ENCODE assay signal across 8 cellular contexts in the genomic region with DNA sequence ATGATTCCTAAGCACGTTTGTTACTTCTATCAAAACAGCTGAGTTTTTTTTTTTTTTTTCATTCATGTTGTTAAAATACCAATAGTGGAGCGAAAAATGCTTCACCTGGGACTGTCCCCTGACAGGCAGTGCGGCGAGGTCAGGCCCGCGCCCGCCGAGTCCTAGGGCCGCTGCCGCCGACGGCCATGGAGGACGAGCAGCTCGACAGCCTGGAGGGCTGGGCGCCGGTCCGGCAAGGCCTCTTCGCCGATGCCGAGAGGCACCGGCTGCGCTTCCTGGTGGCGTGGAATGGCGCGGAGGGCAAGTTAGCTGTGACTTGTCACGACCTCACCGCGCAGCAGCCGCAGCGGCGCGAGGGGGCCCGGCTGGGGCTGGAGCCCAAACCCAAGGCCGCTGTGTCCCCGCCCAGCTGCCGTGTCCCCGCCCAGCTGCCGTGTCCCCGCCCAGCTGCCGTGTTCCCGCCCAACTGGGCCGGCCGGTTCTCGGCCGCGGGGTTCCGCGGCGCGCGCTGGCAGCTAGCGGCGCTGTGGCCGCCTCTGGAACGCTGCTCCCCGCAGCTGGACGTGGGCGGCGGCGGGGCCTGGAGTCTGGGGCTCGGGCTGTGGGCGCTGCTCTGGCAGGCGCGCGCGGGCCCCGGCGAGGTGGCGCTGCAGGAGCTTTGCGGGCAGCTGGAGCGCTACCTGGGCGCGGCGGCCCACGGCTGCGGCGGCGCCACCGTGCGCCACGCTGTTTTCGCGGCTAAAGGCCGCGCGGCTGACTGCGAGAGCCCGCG. TPM values are rescaled to one million over a fixed set of nuclear protein-coding genes. Genes with fewer than 3 reads are reported as not detected.
DNase-seq lines count a peak whose midpoint lies in the region; ATAC-seq and TF ChIP-seq lines count a peak whose summit lies in the region.
"Not testable (repeated sequence)": the region's sequence is repeated elsewhere in the genome, so short reads cannot be mapped to it uniquely, and the experiment has no call there.

No MANE protein-coding gene starts in this region.

- H3K4me3 ChIP-seq in BJ (ENCODE audit: low read depth, low read length), result peak overlapping the region; percentile 19; the same call in 1 of the 2 replicates
- H3K4me3 ChIP-seq in RWPE2 (ENCODE audit: severe bottlenecking), result peak overlapping the region; percentile 33
- H3K4me3 ChIP-seq in esophagus muscularis mucosa, result peak overlapping the region; percentile 51 to 60 (median 56)
- peak overlapping the region; percentile 33 for H3K4me3 ChIP-seq in neuron (ENCODE audit: low read length)

- not testable (repeated sequence) for H3K27me3 Mint-ChIP-seq in activated T-cell treated with anti-CD3 and anti-CD28 coated beads, Interleukin-2, amount 50 U/mL, for 4 hours (ENCODE audit: low read depth)

- H3K9me3 Mint-ChIP-seq in activated T-cell treated with anti-CD3 and anti-CD28 coated beads, Interleukin-2, amount 50 U/mL, for 4 hours, result not testable (repeated sequence)

- CTCF ChIA-PET in BJ (lab: Yijun Ruan, JAX), result not testable (repeated sequence)

- TF ChIP-seq EP300 in esophagus muscularis mucosa (IDR thresholded peaks at IDR 0.05), result not testable (repeated sequence)

- not testable (repeated sequence) for H3K4me1 ChIP-seq in RWPE2 (ENCODE audit: insufficient read depth, poor library complexity, severe bottlenecking); esophagus muscularis mucosa; neuron (ENCODE audit: insufficient read depth, low read length)

- intact Hi-C loops in esophagus muscularis mucosa (cut with DNase I), result not testable (repeated sequence)

- no CpG with 5 or more reads among the region's 89 CpGs for WGBS in esophagus muscularis mucosa

- H3K36me3 Mint-ChIP-seq in activated T-cell treated with anti-CD3 and anti-CD28 coated beads, Interleukin-2, amount 50 U/mL, for 4 hours (ENCODE audit: insufficient read depth), result not testable (repeated sequence)

- DNase-seq in BJ (ENCODE audit: low read depth); RWPE2 (ENCODE audit: low spot score); esophagus muscularis mucosa (ENCODE audit: extremely low spot score): not testable (repeated sequence)
- DNase-seq in activated T-cell treated with anti-CD3 and anti-CD28 coated beads, Interleukin-2, amount 50 U/mL, for 4 hours, result peak; percentile 39
- DNase-seq in stimulated activated CD8-positive, alpha-beta memory T cell treated with anti-CD3 and anti-CD28 coated beads, Interleukin-15, amount 100 ng/mL, for 24 hours (ENCODE audit: low read depth), result peak; percentile 10

- not testable (repeated sequence) for H3K4me3 Mint-ChIP-seq in activated T-cell treated with anti-CD3 and anti-CD28 coated beads, Interleukin-2, amount 50 U/mL, for 4 hours

- not testable (repeated sequence) for H3K27ac ChIP-seq in RWPE2 (ENCODE audit: poor library complexity, severe bottlenecking)
- peak overlapping the region; percentile 76 to 86 (median 78) for H3K27ac ChIP-seq in esophagus muscularis mucosa (replicated peaks in 1 of 4)

- H3K36me3 ChIP-seq in BJ (ENCODE audit: control insufficient read depth, insufficient read depth, low read length); RWPE2 (ENCODE audit: low read depth); esophagus muscularis mucosa; neuron (ENCODE audit: insufficient read depth, low read length): not testable (repeated sequence)

- H3K4me1 Mint-ChIP-seq in activated T-cell treated with anti-CD3 and anti-CD28 coated beads, Interleukin-2, amount 50 U/mL, for 4 hours (ENCODE audit: low read depth), result not testable (repeated sequence)

- not testable (repeated sequence) for H3K9me3 ChIP-seq in RWPE2 (ENCODE audit: severe bottlenecking); esophagus muscularis mucosa; neuron (ENCODE audit: low read length)

- POLR2A ChIA-PET in BJ (lab: Charles Lee), result not testable (repeated sequence)

- not testable (repeated sequence) for H2AFZ ChIP-seq in neuron (ENCODE audit: low read depth, low read length)

- TF ChIP-seq CTCF in BJ (IDR thresholded peaks at IDR 0.05; ENCODE audit: insufficient read depth, low read depth, low read length); RWPE2 (IDR thresholded peaks at IDR 0.05; ENCODE audit: poor library complexity, severe bottlenecking); esophagus muscularis mucosa (IDR thresholded peaks at IDR 0.05): not testable (repeated sequence)

- not testable (repeated sequence) for H3K27me3 ChIP-seq in BJ (ENCODE audit: control insufficient read depth, insufficient read depth, low read length); RWPE2 (ENCODE audit: insufficient read depth, poor library complexity, severe bottlenecking); esophagus muscularis mucosa; neuron (ENCODE audit: insufficient read depth, low read length)

- TF ChIP-seq POLR2A in esophagus muscularis mucosa (IDR thresholded peaks at IDR 0.05; ENCODE audit: low read depth), result not testable (repeated sequence)

- peak; percentile 86 for ATAC-seq in GM19455 (IDR thresholded peaks at IDR 0.05; ENCODE audit: unreplicated experiment)
- ATAC-seq in HG02973 (IDR thresholded peaks at IDR 0.05; ENCODE audit: unreplicated experiment), result peak; percentile 73
- peak; percentile 93 for ATAC-seq in RWPE2 (ENCODE audit: low read depth)
- peak; percentile 70 to 92 for ATAC-seq in activated T-cell treated with anti-CD3 and anti-CD28 coated beads, Interleukin-2, amount 50 U/mL, for 4 hours

RNA-seq across cellular contexts. Expression of a gene that starts 56.7 kb away (rescaled TPM):
- polyA plus RNA-seq in BJ (2011; rRNA removed), result 1.1 and 1.4 TPM in 2 replicates
- polyA minus RNA-seq in BJ (2011; rRNA and poly(A)+ RNA removed), result 0.87 and 1.0 TPM in 2 replicates
- total RNA-seq in activated T-cell treated with anti-CD3 and anti-CD28 coated beads, Interleukin-2, amount 50 U/mL, for 4 hours, result under 1 TPM; 0.28 to 0.61 (median 0.35) TPM
- 1 to 10 TPM; 2.2 to 2.9 (median 2.7) TPM for total RNA-seq in esophagus muscularis mucosa
